In the genomic region with DNA sequence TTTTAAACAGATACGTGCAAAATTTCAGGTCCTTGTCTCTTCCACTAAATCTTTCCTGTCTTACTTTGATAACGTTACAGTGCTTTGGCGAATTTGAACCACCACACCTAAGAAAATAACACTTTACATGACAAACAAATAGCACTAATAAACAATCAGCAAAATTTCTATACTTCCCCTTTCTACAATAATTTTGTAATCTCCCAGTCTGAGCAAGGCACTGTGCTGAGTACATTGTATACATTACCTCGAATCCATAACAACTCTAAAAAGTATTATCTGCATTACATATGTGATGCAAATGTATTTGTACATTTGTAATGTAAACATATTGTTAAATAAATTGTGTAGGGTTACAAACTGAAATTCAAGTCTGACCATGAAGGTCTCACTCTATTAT, we compare ENCODE assay signal across 18 cellular contexts. TPM values are rescaled to one million over a fixed set of nuclear protein-coding genes. Genes with fewer than 3 reads are reported as not detected.
A peak's percentile ranks its signal among the peaks of the same experiment; 100 is the strongest.
DNase-seq lines count a peak whose midpoint lies in the region; ATAC-seq and TF ChIP-seq lines count a peak whose summit lies in the region.
"Had no signal": no experiment of that assay in that cellular context is flagged by ENCODE, and none has a peak within 500 bp of the region (broad histone marks: within the 10 kb centered on the region; RNA-seq: fewer than 3 reads in every experiment).

No MANE protein-coding gene starts in this region.

- H3K27me3 ChIP-seq in breast epithelium = no peaks in the 10 kb centered on the region
- H3K27me3 ChIP-seq in psoas muscle (ENCODE audit: insufficient read depth in 3 of 3, low read length in 2 of 3) = no peaks in the 10 kb centered on the region
- H3K27me3 ChIP-seq: esophagus muscularis mucosa had no signal

- TF ChIP-seq POLR2A in NB4 (IDR thresholded peaks at IDR 0.05; ENCODE audit: extremely low read depth, insufficient read length) (no peak), breast epithelium (IDR thresholded peaks at IDR 0.05) (no peak)

- H3K9me3 ChIP-seq in breast epithelium (no peaks in the 10 kb centered on the region), psoas muscle (no peaks in the 10 kb centered on the region)
- H3K9me3 ChIP-seq: Caco-2, esophagus muscularis mucosa had no signal

- H3K27ac ChIP-seq in breast epithelium = peak overlapping the region; percentile 1 to 46
- peak overlapping the region; percentile 95 for H3K27ac ChIP-seq in psoas muscle

- TF ChIP-seq CTCF in NB4 (IDR thresholded peaks at IDR 0.05; ENCODE audit: low read depth, low read length) (no peak), breast epithelium (IDR thresholded peaks at IDR 0.05) (no peak), psoas muscle (IDR thresholded peaks at IDR 0.05) (no peak)

- H3K36me3 ChIP-seq in breast epithelium (no peaks in the 10 kb centered on the region), psoas muscle (ENCODE audit: insufficient read depth in 1 of 2, low read depth in 1 of 2) (no peaks in the 10 kb centered on the region)
- H3K36me3 ChIP-seq: esophagus muscularis mucosa had no signal

- peak; percentile 50 for DNase-seq in SIG-M5 treated with dmso at 0.1 percent for 504 hours (lab: John Stamatoyannopoulos, UW; ENCODE audit: unreplicated experiment)
- DNase-seq in SIG-M5 (lab: John Stamatoyannopoulos, UW) = no peak
- DNase-seq in NB4 (ENCODE audit: low read depth) = peak; percentile 37
- DNase-seq in breast epithelium (ENCODE audit: low spot score in 2 of 2) = no peak
- no peak for DNase-seq in psoas muscle
- no peak for DNase-seq in posterior vena cava (ENCODE audit: low spot score)
- DNase-seq: activated CD4-positive, alpha-beta memory T cell treated with anti-CD3 and anti-CD28 coated beads for 36 hours; anterior cingulate cortex; Caco-2; hypothalamus; NCI-H1105 treated with DMSO at 0.1 percent for 48 hours; NCI-H446 treated with DMSO at 0.1 percent for 48 hours; stimulated activated naive CD4-positive, alpha-beta T cell; T-helper 9 cell had no signal

- intact Hi-C loops in breast epithelium (cut with DNase I; ENCODE audit: low total_unique reads) = no loop called here
- intact Hi-C loops in psoas muscle (cut with DNase I) = no loop called here
- intact Hi-C loops in posterior vena cava (cut with DNase I) = no loop called here

- peaks cover 0 to 5% of the 10 kb centered on the region in 2 donors for H3K4me1 ChIP-seq in breast epithelium
- peaks cover 77% of the 10 kb centered on the region for H3K4me1 ChIP-seq in psoas muscle

- ATAC-seq in psoas muscle (no peak), HG03432 (IDR thresholded peaks at IDR 0.05; ENCODE audit: unreplicated experiment) (no peak), HG02759 (IDR thresholded peaks at IDR 0.05; ENCODE audit: unreplicated experiment) (no peak)
- ATAC-seq: sciatic nerve had no signal

- no peak overlapping the region for H3K4me3 ChIP-seq in NB4 (ENCODE audit: low read depth, low read length)
- H3K4me3 ChIP-seq in breast epithelium = no peak overlapping the region
- H3K4me3 ChIP-seq in psoas muscle = peak overlapping the region; percentile 72
- H3K4me3 ChIP-seq: esophagus muscularis mucosa had no signal

- 19 to 26% (median 24%) methylated on average over 4 of the region's 4 CpGs for WGBS in psoas muscle, 3 donors

RNA-seq across cellular contexts. Expression of a gene that starts 49.9 kb away (rescaled TPM):
- 100 to 1,000 TPM; 188 to 419 (median 201) TPM for total RNA-seq in breast epithelium
- total RNA-seq in psoas muscle = 100 to 1,000 TPM; 235 to 394 (median 302) TPM
- polyA plus RNA-seq in psoas muscle = 100 to 1,000 TPM; 168 to 542 (median 289) TPM
- 100 to 1,000 TPM; 324 to 410 TPM for total RNA-seq in posterior vena cava

Comparison
In these comparisons a context has a peak if more than half of its experiments do, and no peak if none do; other contexts are left out.
1. DNase-seq: peak in SIG-M5 treated with dmso at 0.1 percent for 504 hours (single experiment) and NB4 (single experiment); none in SIG-M5 (single experiment), breast epithelium (0 of 2), psoas muscle (0 of 2) and posterior vena cava (single experiment).